ENCODE assay signal across 17 cellular contexts in genomic region chr6:130371921-130372320, GRCh38. TPM values are rescaled to one million over a fixed set of nuclear protein-coding genes. Genes with fewer than 3 reads are reported as not detected.
DNase-seq lines count a peak whose midpoint lies in the region; TF ChIP-seq lines count a peak whose summit lies in the region.
"Had no signal": no experiment of that assay in that cellular context is flagged by ENCODE, and none has a peak within 500 bp of the region (broad histone marks: within the 10 kb centered on the region; RNA-seq: fewer than 3 reads in every experiment).

No MANE protein-coding gene starts in this region.

- H3F3A ChIP-seq in GM23248 (ENCODE audit: insufficient read depth) = no peaks in the 10 kb centered on the region

- H3K27ac Mint-ChIP-seq in progenitor cell of endocrine pancreas = peak overlapping the region; percentile 53
- H3K27ac Mint-ChIP-seq in MCF 10A (ENCODE audit: low read depth, unreplicated experiment) = no peak overlapping the region
- H3K27ac Mint-ChIP-seq in CD4-positive, alpha-beta memory T cell = no peak overlapping the region
- H3K27ac Mint-ChIP-seq: H9, IgD-negative memory B cell had no signal

- H3K27ac ChIP-seq in GM23248 (no peak overlapping the region), adrenal gland (peak overlapping the region in 2 of 5 donors; percentile 7 to 32)
- H3K27ac ChIP-seq in CD4-positive, alpha-beta memory T cell (ENCODE audit: low read depth, low read length) = no peak overlapping the region
- H3K27ac ChIP-seq: BLaER1 treated with 17β-estradiol and CSF1 and Interleukin-3, amounts not matched to agents 10 nM and 100 nM had no signal

- peak overlapping the region; percentile 2 for H3K4me2 ChIP-seq in GM23248 (ENCODE audit: unreplicated experiment)
- H3K4me2 ChIP-seq: BLaER1 treated with 17β-estradiol and CSF1 and Interleukin-3, amounts not matched to agents 10 nM and 100 nM had no signal

- H3K4me3 ChIP-seq in GM23248 = no peak overlapping the region
- H3K4me3 ChIP-seq in adrenal gland = no peak overlapping the region
- H3K4me3 ChIP-seq in fibroblast of villous mesenchyme (ENCODE audit: low read depth, low read length) = no peak overlapping the region
- no peak overlapping the region for H3K4me3 ChIP-seq in CD4-positive, alpha-beta memory T cell (ENCODE audit: low read length in 2 of 2)
- H3K4me3 ChIP-seq: BLaER1 treated with 17β-estradiol and CSF1 and Interleukin-3, amounts not matched to agents 10 nM and 100 nM had no signal

- 74 to 80% methylated on average over 6 of the region's 6 CpGs for WGBS in GM23248 (ENCODE audit: low coverage in 1 of 2, low lambda C conversion rate in 2 of 2, missing lambda C conversion rate in 2 of 2), 2 experiments
- WGBS in adrenal gland, 4 donors = 51 to 57% (median 53%) methylated on average over 6 of the region's 6 CpGs

- BruUV-seq in MCF 10A (replicated peaks; lab: Mats Ljungman, UMichigan) = no TSS peak

- peaks cover 7% of the 10 kb centered on the region; the same call in 1 of the 2 replicates for H3K36me3 ChIP-seq in GM23248 (ENCODE audit: low read depth)
- no peaks in the 10 kb centered on the region for H3K36me3 ChIP-seq in adrenal gland (replicated peaks in 1 of 2)
- no peaks in the 10 kb centered on the region for H3K36me3 ChIP-seq in CD4-positive, alpha-beta memory T cell (ENCODE audit: insufficient read depth, low read length)
- H3K36me3 ChIP-seq: BLaER1 treated with 17β-estradiol and CSF1 and Interleukin-3, amounts not matched to agents 10 nM and 100 nM had no signal

- no peaks in the 10 kb centered on the region for H3K9me3 ChIP-seq in GM23248 (ENCODE audit: low read depth)
- H3K9me3 ChIP-seq in adrenal gland (replicated peaks in 1 of 3) = no peaks in the 10 kb centered on the region
- H3K9me3 ChIP-seq in CD4-positive, alpha-beta memory T cell (ENCODE audit: control insufficient read depth in 1 of 2, low read length in 2 of 2) = no peaks in the 10 kb centered on the region
- H3K9me3 ChIP-seq: BLaER1 treated with 17β-estradiol and CSF1 and Interleukin-3, amounts not matched to agents 10 nM and 100 nM had no signal

- no peaks in the 10 kb centered on the region for H3K9me2 ChIP-seq in GM23248 (ENCODE audit: insufficient read depth)

- POLR2A ChIA-PET in MCF 10A (lab: Yijun Ruan, JAX) = interaction anchor here (1.4 kb wide), 1 partner anchor 10 kb away, joined by 4 read pairs; no protein-coding TSS in a partner anchor
- POLR2A ChIA-PET in CD4-positive, alpha-beta memory T cell (lab: Charles Lee; ENCODE audit: partially characterized antibody) = no interaction called here

- peaks cover 25% of the 10 kb centered on the region for H3K4me1 ChIP-seq in GM23248 (ENCODE audit: insufficient read depth)
- peaks cover 0 to 27% of the 10 kb centered on the region in 2 donors for H3K4me1 ChIP-seq in adrenal gland (replicated peaks in 1 of 2)
- H3K4me1 ChIP-seq in CD4-positive, alpha-beta memory T cell (ENCODE audit: insufficient read depth, low read length) = peaks cover 18% of the 10 kb centered on the region
- H3K4me1 ChIP-seq: BLaER1 treated with 17β-estradiol and CSF1 and Interleukin-3, amounts not matched to agents 10 nM and 100 nM had no signal

- H3K4me3 Mint-ChIP-seq in progenitor cell of endocrine pancreas (ENCODE audit: low read depth) (no peak overlapping the region), MCF 10A (ENCODE audit: unreplicated experiment) (no peak overlapping the region)
- H3K4me3 Mint-ChIP-seq in CD4-positive, alpha-beta memory T cell = no peak overlapping the region
- H3K4me3 Mint-ChIP-seq: H9, IgD-negative memory B cell had no signal

- TF ChIP-seq POLR2A in adrenal gland (IDR thresholded peaks at IDR 0.05) = no peak

- no peaks in the 10 kb centered on the region for H3K36me3 Mint-ChIP-seq in progenitor cell of endocrine pancreas (ENCODE audit: insufficient read depth)
- no peaks in the 10 kb centered on the region for H3K36me3 Mint-ChIP-seq in MCF 10A (ENCODE audit: insufficient read depth, unreplicated experiment)
- H3K36me3 Mint-ChIP-seq in CD4-positive, alpha-beta memory T cell = no peaks in the 10 kb centered on the region
- H3K36me3 Mint-ChIP-seq: IgD-negative memory B cell had no signal

- H3K9me3 Mint-ChIP-seq in progenitor cell of endocrine pancreas (ENCODE audit: low read depth) = no peaks in the 10 kb centered on the region
- no peaks in the 10 kb centered on the region for H3K9me3 Mint-ChIP-seq in MCF 10A (ENCODE audit: unreplicated experiment)
- H3K9me3 Mint-ChIP-seq in CD4-positive, alpha-beta memory T cell = no peaks in the 10 kb centered on the region
- H3K9me3 Mint-ChIP-seq: H9, IgD-negative memory B cell had no signal

- H3K27me3 ChIP-seq in GM23248 (replicated peaks; ENCODE audit: insufficient read depth) = no peaks in the 10 kb centered on the region
- no peaks in the 10 kb centered on the region for H3K27me3 ChIP-seq in adrenal gland
- H3K27me3 ChIP-seq in CD4-positive, alpha-beta memory T cell (ENCODE audit: insufficient read depth, low read length) = no peaks in the 10 kb centered on the region

- intact Hi-C loops in adrenal gland (cut with DNase I) (no loop called here), MCF 10A (cut with micrococcal nuclease) (no loop called here)
- intact Hi-C loops in CD4-positive, alpha-beta memory T cell (cut with micrococcal nuclease) = no loop called here

- peaks cover 100% of the 10 kb centered on the region for H3K79me2 ChIP-seq in GM23248 (ENCODE audit: insufficient read depth)

- no peak for DNase-seq in GM23248
- peak in 5 of 7 donors; percentile 33 to 52 (median 43) for DNase-seq in adrenal gland
- peak; percentile 47 for DNase-seq in fibroblast of villous mesenchyme (ENCODE audit: low read depth)
- DNase-seq in progenitor cell of endocrine pancreas (ENCODE audit: low spot score, unreplicated experiment) = no peak
- no peak for DNase-seq in RPMI8226
- DNase-seq in MCF 10A (ENCODE audit: unreplicated experiment) = no peak
- no peak for DNase-seq in G401 (ENCODE audit: low spot score)
- DNase-seq in CD4-positive, alpha-beta memory T cell = no peak
- DNase-seq: H9, Kasumi-1, NCI-H1417, NCI-H187 treated with DMSO at 0.1 percent for 48 hours, NCI-H345, NCI-H526 treated with DMSO at 0.1 percent for 48 hours, SIG-M5 had no signal

- TF ChIP-seq CTCF in adrenal gland (IDR thresholded peaks at IDR 0.05) = no peak
- TF ChIP-seq CTCF in fibroblast of villous mesenchyme (IDR thresholded peaks at IDR 0.05; ENCODE audit: insufficient read depth, low read depth, low read length) = no peak
- TF ChIP-seq CTCF in progenitor cell of endocrine pancreas (IDR thresholded peaks at IDR 0.05; ENCODE audit: unreplicated experiment) = no peak
- TF ChIP-seq CTCF in MCF 10A (IDR thresholded peaks at IDR 0.05; ENCODE audit: unreplicated experiment) = no peak

- H3K4me1 Mint-ChIP-seq in progenitor cell of endocrine pancreas (ENCODE audit: low read depth) = peaks cover 9% of the 10 kb centered on the region
- no peaks in the 10 kb centered on the region for H3K4me1 Mint-ChIP-seq in MCF 10A (ENCODE audit: insufficient read depth, unreplicated experiment)
- H3K4me1 Mint-ChIP-seq in CD4-positive, alpha-beta memory T cell = peaks cover 16 to 30% (median 19%) of the 10 kb centered on the region in 4 donors

- H4K20me1 ChIP-seq in GM23248 (ENCODE audit: insufficient read depth) = no peaks in the 10 kb centered on the region
- H4K20me1 ChIP-seq: BLaER1 treated with 17β-estradiol and CSF1 and Interleukin-3, amounts not matched to agents 10 nM and 100 nM had no signal

- no peak overlapping the region for H2AFZ ChIP-seq in GM23248

- H3K9ac ChIP-seq in GM23248 = no peak overlapping the region
- H3K9ac ChIP-seq: BLaER1 treated with 17β-estradiol and CSF1 and Interleukin-3, amounts not matched to agents 10 nM and 100 nM had no signal

- CTCF ChIA-PET in MCF 10A (lab: Yijun Ruan, JAX) = no interaction called here
- CTCF ChIA-PET in CD4-positive, alpha-beta memory T cell (lab: Charles Lee; ENCODE audit: partially characterized antibody) = interaction anchor here (0.7 to 3.7 kb wide), 3 partner anchors 10 to 326 kb away, joined by 3 to 19 read pairs (median 9); no protein-coding TSS in a partner anchor

- in situ Hi-C loops in GM23248 (cut with MboI) = no loop called here
- in situ Hi-C loops in G401 (cut with HindIII; ENCODE audit: low sequenced_read_pairs) = no loop called here

- peaks cover 10% of the 10 kb centered on the region for H3K27me3 Mint-ChIP-seq in progenitor cell of endocrine pancreas
- H3K27me3 Mint-ChIP-seq in MCF 10A (ENCODE audit: insufficient read depth, unreplicated experiment) = peaks cover 25% of the 10 kb centered on the region
- H3K27me3 Mint-ChIP-seq in CD4-positive, alpha-beta memory T cell = no peaks in the 10 kb centered on the region

RNA-seq across cellular contexts. Expression of gene TMEM200A, which starts 6.1 kb away (rescaled TPM):
- 43.3 and 47.0 TPM in 2 replicates for total RNA-seq in GM23248 (2014; rRNA removed; shearing (Covaris generic))
- polyA plus RNA-seq in GM23248 (2016; fragmentation: Nextera tagmentation; extraction: Ambion mirVana) (44.4 and 44.5 TPM in 2 replicates), adrenal gland (10 to 100 TPM in 1 of 3 donors, 1 to 10 TPM in 2; 1.9 to 80.6 (median 7.1) TPM)
- total RNA-seq in adrenal gland (10 to 100 TPM; 21.6 to 87.7 (median 30.2) TPM), fibroblast of villous mesenchyme (43.6 and 47.7 TPM in 2 replicates), progenitor cell of endocrine pancreas (13.0 and 13.6 TPM in 2 replicates), MCF 10A (2022) (not detected in 2 replicates)
- total RNA-seq in G401 (2014; rRNA removed; shearing (Covaris generic)) = not detected in 2 replicates
- total RNA-seq in CD4-positive, alpha-beta memory T cell = 1 to 10 TPM; 1.1 to 1.2 TPM
- polyA plus RNA-seq in CD4-positive, alpha-beta memory T cell = 1 to 10 TPM; 2.6 to 4.8 TPM

Comparison
In these comparisons a context has a peak if more than half of its experiments do, and no peak if none do; other contexts are left out.
1. DNase-seq: peak in adrenal gland (5 of 7) and fibroblast of villous mesenchyme (single experiment); none in GM23248 (single experiment), progenitor cell of endocrine pancreas (single experiment), RPMI8226 (single experiment), MCF 10A (single experiment), G401 (single experiment) and CD4-positive, alpha-beta memory T cell (0 of 5).